Comparison of ENCODE assay signal across 28 cellular contexts in the genomic region with DNA sequence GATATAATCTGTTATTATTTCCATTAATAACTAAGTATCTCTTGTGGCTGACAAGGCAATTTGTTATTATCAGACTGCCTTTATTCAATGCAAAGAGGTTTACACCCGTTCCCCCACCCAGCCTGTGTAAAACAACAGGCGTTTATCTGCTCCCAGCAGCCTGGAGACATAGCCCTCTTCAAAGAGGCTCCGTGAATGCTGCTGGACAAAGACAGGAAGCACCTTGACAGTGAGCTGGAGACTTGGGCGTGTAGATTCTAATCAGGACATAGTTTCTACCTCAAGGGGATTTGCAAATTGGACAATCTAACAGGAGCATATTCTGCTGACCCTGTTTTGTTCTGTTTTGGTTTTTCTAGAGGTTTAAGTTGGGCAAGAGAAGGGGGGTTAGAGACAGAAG.
DNase-seq lines count a peak whose midpoint lies in the region; ATAC-seq and TF ChIP-seq lines count a peak whose summit lies in the region.
"Had no signal": no experiment of that assay in that cellular context is flagged by ENCODE, and none has a peak within 500 bp of the region (broad histone marks: within the 10 kb centered on the region; RNA-seq: fewer than 3 reads in every experiment).

No MANE protein-coding gene starts in this region.

- H3K9me3 ChIP-seq in DND-41 (ENCODE audit: insufficient read depth, low read length, severe bottlenecking) (no peaks in the 10 kb centered on the region), body of pancreas (no peaks in the 10 kb centered on the region)
- H3K9me3 ChIP-seq: gastrocnemius medialis, lower lobe of right lung, SJCRH30, stomach had no signal

- peak overlapping the region; percentile 28; the same call in 1 of the 2 replicates for H3K4me2 ChIP-seq in DND-41 (ENCODE audit: insufficient read depth, low read length)

- CTCF ChIA-PET in WTC11 (lab: Charles Lee) = no interaction called here

- intact Hi-C loops in natural killer cell (cut with micrococcal nuclease) (no loop called here), body of pancreas (cut with DNase I) (no loop called here)

- H2AFZ ChIP-seq in DND-41 (ENCODE audit: low read depth, low read length) = no peak overlapping the region

- TF ChIP-seq CTCF in DND-41 (IDR thresholded peaks at IDR 0.05; ENCODE audit: borderline replicate concordance, extremely low read depth, low read length, poor library complexity, severe bottlenecking) (no peak), WTC11 (IDR thresholded peaks at IDR 0.05) (no peak), natural killer cell (IDR thresholded peaks at IDR 0.05) (no peak), body of pancreas (IDR thresholded peaks at IDR 0.05) (no peak)

- H3K27me3 ChIP-seq in DND-41 (ENCODE audit: insufficient read depth, low read length, poor library complexity) = no peaks in the 10 kb centered on the region
- H3K27me3 ChIP-seq in body of pancreas = no peaks in the 10 kb centered on the region
- H3K27me3 ChIP-seq: cardiac muscle cell, gastrocnemius medialis, SJCRH30, stomach had no signal

- H3K36me3 ChIP-seq in DND-41 (ENCODE audit: insufficient read depth, low read length) = no peaks in the 10 kb centered on the region
- H3K36me3 ChIP-seq in body of pancreas (replicated peaks in 1 of 2; ENCODE audit: insufficient read depth in 1 of 2, low read depth in 2 of 2) = no peaks in the 10 kb centered on the region
- H3K36me3 ChIP-seq: cardiac muscle cell, gastrocnemius medialis, lower lobe of right lung, SJCRH30, stomach had no signal

- H3K4me1 Mint-ChIP-seq in WTC11 (peaks cover 4% of the 10 kb centered on the region; the same call in 1 of the 2 replicates), natural killer cell (no peaks in the 10 kb centered on the region)
- H3K4me1 Mint-ChIP-seq: IgD-negative memory B cell had no signal

- H3K36me3 Mint-ChIP-seq in WTC11 = no peaks in the 10 kb centered on the region
- peaks cover 5% of the 10 kb centered on the region for H3K36me3 Mint-ChIP-seq in natural killer cell
- H3K36me3 Mint-ChIP-seq: CD8-positive, alpha-beta T cell; IgD-negative memory B cell; type B pancreatic cell had no signal

- H3K4me1 ChIP-seq in DND-41 (ENCODE audit: insufficient read depth, low read length) = peaks cover 11% of the 10 kb centered on the region; the same call in 1 of the 2 replicates
- H3K4me1 ChIP-seq in body of pancreas = no peaks in the 10 kb centered on the region
- H3K4me1 ChIP-seq: gastrocnemius medialis, lower lobe of right lung, SJCRH30, stomach had no signal

- no peaks in the 10 kb centered on the region for H3K79me2 ChIP-seq in DND-41 (ENCODE audit: insufficient read depth, low read length)

- H3K27ac Mint-ChIP-seq in WTC11 = no peak overlapping the region
- H3K27ac Mint-ChIP-seq in natural killer cell = no peak overlapping the region
- H3K27ac Mint-ChIP-seq: activated CD8-positive, alpha-beta T cell treated with anti-CD3 and anti-CD28 coated beads for 36 hours; CD8-positive, alpha-beta T cell; IgD-negative memory B cell; T-helper 17 cell; type B pancreatic cell had no signal

- H3K27me3 Mint-ChIP-seq in WTC11 (ENCODE audit: low read depth) (peaks cover 4% of the 10 kb centered on the region; the same call in 1 of the 2 replicates), natural killer cell (ENCODE audit: low read depth in 2 of 2) (peaks cover 0 to 4% of the 10 kb centered on the region in 2 donors)
- H3K27me3 Mint-ChIP-seq: activated CD8-positive, alpha-beta T cell treated with anti-CD3 and anti-CD28 coated beads for 36 hours; IgD-negative memory B cell had no signal

- no peak overlapping the region for H3K9ac ChIP-seq in DND-41 (ENCODE audit: low read depth, low read length)

- H3K4me3 ChIP-seq in DND-41 (ENCODE audit: low read depth in 1 of 2, low read length in 2 of 2) (no peak overlapping the region), body of pancreas (no peak overlapping the region)
- H3K4me3 ChIP-seq: cardiac muscle cell, gastrocnemius medialis, lower lobe of right lung, SJCRH30, stomach had no signal

- no peak overlapping the region for H3K4me3 Mint-ChIP-seq in WTC11
- H3K4me3 Mint-ChIP-seq in natural killer cell = no peak overlapping the region
- H3K4me3 Mint-ChIP-seq: activated CD8-positive, alpha-beta T cell treated with anti-CD3 and anti-CD28 coated beads for 36 hours; CD8-positive, alpha-beta T cell; IgD-negative memory B cell; T-helper 17 cell; type B pancreatic cell had no signal

- 11 to 12% methylated on average over 4 of the region's 4 CpGs for WGBS in body of pancreas, 2 donors

- DNase-seq in DND-41 (peak; percentile 32), NCI-H1417 treated with DMSO at 0.1 percent for 48 hours (lab: John Stamatoyannopoulos, UW) (peak; percentile 19), WTC11 (ENCODE audit: low spot score) (no peak), iPS-NIHi7 (ENCODE audit: extremely low spot score) (peak; percentile 22), natural killer cell (no peak), NCI-H524 (lab: John Stamatoyannopoulos, UW) (no peak), NCI-H187 (lab: John Stamatoyannopoulos, UW) (no peak), body of pancreas (no peak)
- DNase-seq: activated CD4-positive, CD25-positive, alpha-beta regulatory T cell; activated CD8-positive, alpha-beta T cell treated with anti-CD3 and anti-CD28 coated beads for 36 hours; activated naive CD4-positive, alpha-beta T cell treated with Interleukin-2 at 50 U/mL for 16 hours; activated T-cell treated with anti-CD3 and anti-CD28 coated beads, Interleukin-2, amount 50 U/mL, for 1 hour; amniotic stem cell; CD8-positive, alpha-beta T cell; DMS53; gastrocnemius medialis; lower lobe of right lung; NCI-H2029 treated with DMSO at 0.1 percent for 48 hours; NCI-H82; nucleus accumbens; SJCRH30; stimulated activated CD4-positive, alpha-beta T cell treated with anti-CD3 and anti-CD28 coated beads, Interleukin-12 subunit alpha, Interleukin-12 subunit beta, amount 100 ng/mL, for 4 hours; stomach; T-helper 17 cell had no signal

- H3K27ac ChIP-seq in DND-41 (ENCODE audit: low read length) (no peak overlapping the region), body of pancreas (no peak overlapping the region)
- H3K27ac ChIP-seq: cardiac muscle cell, gastrocnemius medialis, lower lobe of right lung, SJCRH30, stomach had no signal

- ATAC-seq in DND-41 (ENCODE audit: insufficient read depth, low read depth) (peak; percentile 88), WTC11 (peak; percentile 52; the same call in 1 of the 2 replicates), natural killer cell (no peak), body of pancreas (no peak)
- ATAC-seq: activated CD8-positive, alpha-beta T cell treated with anti-CD3 and anti-CD28 coated beads for 36 hours; CD8-positive, alpha-beta T cell; esophagus mucosa; lower lobe of right lung; T-helper 17 cell had no signal

- H3K9me3 Mint-ChIP-seq in WTC11 = peaks cover 6% of the 10 kb centered on the region
- no peaks in the 10 kb centered on the region for H3K9me3 Mint-ChIP-seq in natural killer cell
- H3K9me3 Mint-ChIP-seq: activated CD8-positive, alpha-beta T cell treated with anti-CD3 and anti-CD28 coated beads for 36 hours; CD8-positive, alpha-beta T cell; type B pancreatic cell had no signal

- POLR2A ChIA-PET in WTC11 (lab: Charles Lee) = no interaction called here

- no peak for TF ChIP-seq POLR2A in body of pancreas (IDR thresholded peaks at IDR 0.05)

- no peaks in the 10 kb centered on the region for H4K20me1 ChIP-seq in DND-41 (ENCODE audit: insufficient read depth, low read length)

TF ChIP-seq in WTC11, 78 proteins besides CTCF, POLR2A, EP300 and RAD21 (continues in another document):
- TF ChIP-seq FOXK1 (CRISPR knock-in tag; IDR thresholded peaks at IDR 0.05) (no peak), GTF2I (CRISPR knock-in tag; conservative IDR thresholded peaks at IDR 0.05) (no peak), ZNF396 (CRISPR knock-in tag; IDR thresholded peaks at IDR 0.05; ENCODE audit: borderline replicate concordance) (no peak), JUN (CRISPR knock-in tag; IDR thresholded peaks at IDR 0.05) (no peak), MYBL2 (CRISPR knock-in tag; IDR thresholded peaks at IDR 0.05) (no peak)
- TF ChIP-seq, protein P1, sequence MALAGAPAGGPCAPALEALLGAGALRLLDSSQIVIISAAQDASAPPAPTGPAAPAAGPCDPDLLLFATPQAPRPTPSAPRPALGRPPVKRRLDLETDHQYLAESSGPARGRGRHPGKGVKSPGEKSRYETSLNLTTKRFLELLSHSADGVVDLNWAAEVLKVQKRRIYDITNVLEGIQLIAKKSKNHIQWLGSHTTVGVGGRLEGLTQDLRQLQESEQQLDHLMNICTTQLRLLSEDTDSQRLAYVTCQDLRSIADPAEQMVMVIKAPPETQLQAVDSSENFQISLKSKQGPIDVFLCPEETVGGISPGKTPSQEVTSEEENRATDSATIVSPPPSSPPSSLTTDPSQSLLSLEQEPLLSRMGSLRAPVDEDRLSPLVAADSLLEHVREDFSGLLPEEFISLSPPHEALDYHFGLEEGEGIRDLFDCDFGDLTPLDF (CRISPR knock-in tag; IDR thresholded peaks at IDR 0.05) = no peak
- TF ChIP-seq, protein P2, sequence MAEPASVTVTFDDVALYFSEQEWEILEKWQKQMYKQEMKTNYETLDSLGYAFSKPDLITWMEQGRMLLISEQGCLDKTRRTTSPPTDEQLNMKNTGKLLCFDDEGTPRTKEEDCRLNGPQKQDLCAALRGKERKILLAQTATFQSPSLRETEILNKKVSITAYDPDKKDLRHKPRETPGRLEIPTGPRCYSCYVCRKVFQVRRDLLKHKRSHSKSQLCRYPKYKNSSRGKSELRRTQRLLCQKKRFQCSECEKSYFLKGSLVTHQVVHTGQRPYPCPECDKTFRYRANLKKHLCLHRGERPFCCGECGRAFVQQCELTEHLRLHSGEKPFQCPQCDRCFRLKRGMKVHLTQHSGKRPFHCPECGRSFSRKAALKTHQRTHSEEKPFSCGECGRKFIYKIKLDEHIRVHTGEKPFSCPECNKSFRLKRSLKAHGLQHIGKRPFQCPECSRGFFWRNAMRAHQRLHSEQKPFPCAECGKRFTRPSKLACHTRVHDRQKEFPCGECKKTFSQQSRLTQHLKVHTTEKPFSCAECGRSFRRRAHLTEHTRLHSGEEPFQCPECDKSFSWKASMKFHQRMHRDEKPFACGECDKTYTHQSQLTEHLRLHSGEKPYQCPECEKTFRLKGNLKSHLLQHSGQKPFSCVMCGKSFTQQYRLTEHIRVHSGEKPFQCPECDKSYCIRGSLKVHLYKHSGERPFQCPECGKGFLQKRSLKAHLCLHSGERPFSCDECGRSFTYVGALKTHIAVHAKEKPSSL (CRISPR knock-in tag; conservative IDR thresholded peaks at IDR 0.05) = no peak
- TF ChIP-seq, protein P3, sequence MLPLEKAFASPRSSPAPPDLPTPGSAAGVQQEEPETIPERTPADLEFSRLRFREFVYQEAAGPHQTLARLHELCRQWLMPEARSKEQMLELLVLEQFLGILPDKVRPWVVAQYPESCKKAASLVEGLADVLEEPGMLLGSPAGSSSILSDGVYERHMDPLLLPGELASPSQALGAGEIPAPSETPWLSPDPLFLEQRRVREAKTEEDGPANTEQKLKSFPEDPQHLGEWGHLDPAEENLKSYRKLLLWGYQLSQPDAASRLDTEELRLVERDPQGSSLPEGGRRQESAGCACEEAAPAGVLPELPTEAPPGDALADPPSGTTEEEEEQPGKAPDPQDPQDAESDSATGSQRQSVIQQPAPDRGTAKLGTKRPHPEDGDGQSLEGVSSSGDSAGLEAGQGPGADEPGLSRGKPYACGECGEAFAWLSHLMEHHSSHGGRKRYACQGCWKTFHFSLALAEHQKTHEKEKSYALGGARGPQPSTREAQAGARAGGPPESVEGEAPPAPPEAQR (CRISPR knock-in tag; IDR thresholded peaks at IDR 0.05) = no peak

Comparison
In these comparisons a context has a peak if more than half of its experiments do, and no peak if none do; other contexts are left out.
1. ATAC-seq: peak in DND-41 (single experiment) and WTC11 (single experiment); none in natural killer cell (0 of 3) and body of pancreas (single experiment).
2. DNase-seq: peak in DND-41 (single experiment), NCI-H1417 treated with DMSO at 0.1 percent for 48 hours (single experiment) and iPS-NIHi7 (single experiment); none in WTC11 (single experiment), natural killer cell (single experiment), NCI-H524 (0 of 2), NCI-H187 (0 of 2) and body of pancreas (0 of 4).